ENCODE assay signal across 10 cellular contexts in genomic region chr12:131105736-131106356, GRCh38.
DNase-seq lines count a peak whose midpoint lies in the region; ATAC-seq and TF ChIP-seq lines count a peak whose summit lies in the region.
"Had no signal": no experiment of that assay in that cellular context is flagged by ENCODE, and none has a peak within 500 bp of the region (broad histone marks: within the 10 kb centered on the region; RNA-seq: fewer than 3 reads in every experiment).

No MANE protein-coding gene starts in this region.

- no peaks in the 10 kb centered on the region for H4K20me1 ChIP-seq in hepatocyte (ENCODE audit: insufficient read depth, poor library complexity, severe bottlenecking)

- H3K27ac ChIP-seq in right atrium auricular region, result no peak overlapping the region
- no peak overlapping the region for H3K27ac ChIP-seq in spleen
- no peak overlapping the region for H3K27ac ChIP-seq in hepatocyte
- H3K27ac ChIP-seq: parathyroid adenoma had no signal

- H3K9me3 Mint-ChIP-seq in activated naive CD4-positive, alpha-beta T cell treated with anti-CD3 and anti-CD28 coated beads, Interleukin-2, amount 10 ng/mL, durations not matched to agents 7 days and 5 days, result no peaks in the 10 kb centered on the region

- ATAC-seq in Right ventricle myocardium superior (ENCODE audit: poor library complexity) (no peak), HG03095 (IDR thresholded peaks at IDR 0.05; ENCODE audit: unreplicated experiment) (no peak), GM19023 (IDR thresholded peaks at IDR 0.05; ENCODE audit: unreplicated experiment) (no peak)

- intact Hi-C loops in Right ventricle myocardium superior (cut with DNase I) (loop anchor here (10.0 kb wide), 2 partner anchors 349 to 609 kb away; partner anchors contain the start of gene SFSWAP), spleen (cut with DNase I; ENCODE audit: low total_unique reads) (no loop called here)

- CTCF ChIA-PET in activated naive CD4-positive, alpha-beta T cell treated with anti-CD3 and anti-CD28 coated beads, Interleukin-2, amount 10 ng/mL, durations not matched to agents 7 days and 5 days (lab: Charles Lee), result interaction anchor here (0.8 to 4.8 kb wide), 16 partner anchors 8 to 728 kb away, joined by 3 to 63 read pairs (median 6); partner anchors contain the start of gene MMP17

- peaks cover 24% of the 10 kb centered on the region for H3K27me3 Mint-ChIP-seq in activated naive CD4-positive, alpha-beta T cell treated with anti-CD3 and anti-CD28 coated beads, Interleukin-2, amount 10 ng/mL, durations not matched to agents 7 days and 5 days

- no peak for TF ChIP-seq CTCF in right atrium auricular region (IDR thresholded peaks at IDR 0.05)
- no peak for TF ChIP-seq CTCF in spleen (IDR thresholded peaks at IDR 0.05 in 8 of 11, conservative IDR thresholded peaks at IDR 0.05 in 3 of 11)
- TF ChIP-seq CTCF in hepatocyte (IDR thresholded peaks at IDR 0.05; ENCODE audit: poor library complexity), result no peak

- no peak for TF ChIP-seq POLR2A in spleen (IDR thresholded peaks at IDR 0.05)

- H3K9me3 ChIP-seq in right atrium auricular region (no peaks in the 10 kb centered on the region), spleen (no peaks in the 10 kb centered on the region), hepatocyte (ENCODE audit: low read depth) (no peaks in the 10 kb centered on the region)

- no peak overlapping the region for H3K4me3 ChIP-seq in right atrium auricular region
- H3K4me3 ChIP-seq in spleen, result no peak overlapping the region
- no peak overlapping the region for H3K4me3 ChIP-seq in hepatocyte

- H3K36me3 ChIP-seq in right atrium auricular region (peaks cover 41% of the 10 kb centered on the region), spleen (no peaks in the 10 kb centered on the region), hepatocyte (replicated peaks; ENCODE audit: insufficient read depth, low read depth) (no peaks in the 10 kb centered on the region)

- no peak overlapping the region for H3K4me2 ChIP-seq in hepatocyte

- no peaks in the 10 kb centered on the region for H3K79me2 ChIP-seq in hepatocyte
- H3K79me2 ChIP-seq: parathyroid adenoma had no signal

- peaks cover 10% of the 10 kb centered on the region for H3K4me1 Mint-ChIP-seq in activated naive CD4-positive, alpha-beta T cell treated with anti-CD3 and anti-CD28 coated beads, Interleukin-2, amount 10 ng/mL, durations not matched to agents 7 days and 5 days

- WGBS in spleen, 5 donors, result 57 to 73% (median 63%) methylated on average over 21 to 27 of the region's 27 CpGs
- 93% methylated on average over 23 of the region's 27 CpGs for WGBS in hepatocyte (ENCODE audit: low lambda C conversion rate, missing lambda C conversion rate)

- H3K9me2 ChIP-seq in hepatocyte (replicated peaks; ENCODE audit: insufficient read depth), result no peaks in the 10 kb centered on the region

- no peak overlapping the region for H3K27ac Mint-ChIP-seq in activated naive CD4-positive, alpha-beta T cell treated with anti-CD3 and anti-CD28 coated beads, Interleukin-2, amount 10 ng/mL, durations not matched to agents 7 days and 5 days

- H3K4me3 Mint-ChIP-seq in activated naive CD4-positive, alpha-beta T cell treated with anti-CD3 and anti-CD28 coated beads, Interleukin-2, amount 10 ng/mL, durations not matched to agents 7 days and 5 days, result no peak overlapping the region

- H3K27me3 ChIP-seq in right atrium auricular region (no peaks in the 10 kb centered on the region), spleen (replicated peaks in 1 of 7) (peaks cover 0 to 24% (median 0%) of the 10 kb centered on the region in 7 donors), hepatocyte (no peaks in the 10 kb centered on the region)

- peak; percentile 39 for DNase-seq in Right ventricle myocardium superior
- no peak for DNase-seq in right atrium auricular region (ENCODE audit: low spot score)
- peak; percentile 46 for DNase-seq in activated naive CD4-positive, alpha-beta T cell treated with anti-CD3 and anti-CD28 coated beads, Interleukin-2, amount 10 ng/mL, durations not matched to agents 7 days and 5 days
- peak; percentile 74 for DNase-seq in spleen
- DNase-seq in 8988T, result no peak
- DNase-seq in hepatocyte (ENCODE audit: low spot score), result no peak
- DNase-seq: NCI-H748 treated with DMSO at 0.1 percent for 48 hours had no signal

- H3K36me3 Mint-ChIP-seq in activated naive CD4-positive, alpha-beta T cell treated with anti-CD3 and anti-CD28 coated beads, Interleukin-2, amount 10 ng/mL, durations not matched to agents 7 days and 5 days, result no peaks in the 10 kb centered on the region

- no peak overlapping the region for H2AFZ ChIP-seq in hepatocyte
- H2AFZ ChIP-seq: parathyroid adenoma had no signal

- H3K4me1 ChIP-seq in right atrium auricular region (peaks cover 0 to 14% of the 10 kb centered on the region in 2 donors), spleen (peaks cover 0 to 46% (median 10%) of the 10 kb centered on the region in 6 donors), hepatocyte (ENCODE audit: insufficient read depth) (no peaks in the 10 kb centered on the region)
- H3K4me1 ChIP-seq: parathyroid adenoma had no signal

Comparison
In these comparisons a context has a peak if more than half of its experiments do, and no peak if none do; other contexts are left out.
1. DNase-seq: peak in Right ventricle myocardium superior (single experiment), activated naive CD4-positive, alpha-beta T cell treated with anti-CD3 and anti-CD28 coated beads, Interleukin-2, amount 10 ng/mL, durations not matched to agents 7 days and 5 days (single experiment) and spleen (single experiment); none in right atrium auricular region (single experiment), 8988T (single experiment) and hepatocyte (single experiment).